In the genomic region with DNA sequence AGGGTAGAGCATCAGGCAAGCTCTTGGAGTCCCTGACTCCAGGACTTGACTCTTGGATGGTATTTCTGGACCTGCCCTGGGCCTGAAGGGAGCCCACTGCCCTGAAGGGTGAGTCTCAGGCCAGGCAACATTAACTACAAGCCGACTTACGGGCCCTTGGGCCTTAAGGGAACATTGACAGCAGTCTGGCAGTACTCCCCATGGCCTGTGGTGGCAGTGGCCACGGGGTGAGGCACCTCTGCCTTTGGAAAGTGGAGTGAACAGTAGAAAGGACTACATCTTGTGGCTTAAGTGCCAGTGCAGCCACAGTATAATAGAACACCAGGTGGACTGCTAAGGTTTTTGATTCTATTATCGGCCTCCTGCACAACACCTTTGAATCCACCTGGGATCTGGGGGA, we compare ENCODE assay signal across 2 cellular contexts.
TF ChIP-seq lines count a peak whose summit lies in the region.

No MANE protein-coding gene starts in this region.

TF ChIP-seq in HCT116, 20 proteins besides CTCF, POLR2A, EP300 and RAD21:
- no peak for TF ChIP-seq JUND (IDR thresholded peaks at IDR 0.05)
- TF ChIP-seq, protein P1, sequence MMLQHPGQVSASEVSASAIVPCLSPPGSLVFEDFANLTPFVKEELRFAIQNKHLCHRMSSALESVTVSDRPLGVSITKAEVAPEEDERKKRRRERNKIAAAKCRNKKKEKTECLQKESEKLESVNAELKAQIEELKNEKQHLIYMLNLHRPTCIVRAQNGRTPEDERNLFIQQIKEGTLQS (IDR thresholded peaks at IDR 0.05): no peak
- no peak for TF ChIP-seq YY1 (IDR thresholded peaks at IDR 0.05; ENCODE audit: extremely low read depth, insufficient replicate concordance, low read depth, low read length)
- TF ChIP-seq ZNF274 (IDR thresholded peaks at IDR 0.05; ENCODE audit: low read depth, low read length): no peak

TF ChIP-seq in H1, 55 proteins besides CTCF, POLR2A, EP300 and RAD21:
- TF ChIP-seq CBX8 (IDR thresholded peaks at IDR 0.05; ENCODE audit: borderline replicate concordance, low read depth, low read length): no peak
- TF ChIP-seq YY1 (IDR thresholded peaks at IDR 0.05; ENCODE audit: low read depth, low read length): no peak
- TF ChIP-seq MAX (IDR thresholded peaks at IDR 0.05): no peak
- no peak for TF ChIP-seq E2F6 (IDR thresholded peaks at IDR 0.05)
- TF ChIP-seq CEBPB (IDR thresholded peaks at IDR 0.05; ENCODE audit: low read depth, low read length): no peak
- TF ChIP-seq EGR1 (IDR thresholded peaks at IDR 0.05; ENCODE audit: borderline replicate concordance, low read depth, low read length): no peak
- no peak for TF ChIP-seq NANOG (IDR thresholded peaks at IDR 0.05; ENCODE audit: insufficient read depth, low read depth, low read length, poor library complexity, severe bottlenecking)
- no peak for TF ChIP-seq POU5F1 (IDR thresholded peaks at IDR 0.05; ENCODE audit: low read depth, low read length)
- no peak for TF ChIP-seq USF2 (IDR thresholded peaks at IDR 0.05; ENCODE audit: low read length)
- TF ChIP-seq POLR2AphosphoS5 (IDR thresholded peaks at IDR 0.05; ENCODE audit: low read depth, low read length): no peak
TF ChIP-seq in H1: peak in this region for 0.
